8 cellular contexts compared by ENCODE assay signal in genomic region chr16:3046506-3047386, GRCh38. TPM values are rescaled to one million over a fixed set of nuclear protein-coding genes. Genes with fewer than 3 reads are reported as not detected.
DNase-seq lines count a peak whose midpoint lies in the region; ATAC-seq and TF ChIP-seq lines count a peak whose summit lies in the region.

Gene MMP25, plus strand, starts transcription at chr16:3046561. Its CDS starts 357 bp downstream, at chr16:3046918.

- no peaks in the 10 kb centered on the region for H3K9me3 Mint-ChIP-seq in Calu3 (ENCODE audit: low read depth, unreplicated experiment)

- H2AFZ ChIP-seq in osteoblast (ENCODE audit: low read length): no peak within 1 kb of the TSS

- H3K4me3 ChIP-seq in RWPE2 (ENCODE audit: severe bottlenecking) (peak within 1 kb of the TSS; percentile 34), esophagus squamous epithelium (peak within 1 kb of the TSS; percentile 20 to 60 (median 46)), osteoblast (ENCODE audit: insufficient read depth, low read length) (peak within 1 kb of the TSS; percentile 51)

- H4K20me1 ChIP-seq in osteoblast (ENCODE audit: insufficient read depth, low read length): no peaks in the 10 kb centered on the region

- no peaks in the 10 kb centered on the region for H3K79me2 ChIP-seq in osteoblast (ENCODE audit: insufficient read depth, low read length)

- no peak for TF ChIP-seq POLR2A in esophagus squamous epithelium (IDR thresholded peaks at IDR 0.05)

- peaks cover 9% of the 10 kb centered on the region for H3K36me3 Mint-ChIP-seq in Calu3 (ENCODE audit: insufficient read depth, unreplicated experiment)

- no peak within 1 kb of the TSS for H3K27ac ChIP-seq in RWPE2 (ENCODE audit: poor library complexity, severe bottlenecking)
- H3K27ac ChIP-seq in esophagus squamous epithelium: peak within 1 kb of the TSS in 1 of 4 donors; percentile 23
- H3K27ac ChIP-seq in osteoblast (ENCODE audit: low read depth, low read length): no peak within 1 kb of the TSS

- no peak within 1 kb of the TSS for H3K27ac Mint-ChIP-seq in Calu3 (ENCODE audit: unreplicated experiment)

- H3K4me3 Mint-ChIP-seq in Calu3 (ENCODE audit: low read depth, unreplicated experiment): peak within 1 kb of the TSS; percentile 63

- H3K4me1 Mint-ChIP-seq in Calu3 (ENCODE audit: low read depth, unreplicated experiment): no peaks in the 10 kb centered on the region

- 3% methylated on average over 5 of the region's 75 CpGs; no CpG with 5 or more reads in 1 of the 2 donors for WGBS in esophagus squamous epithelium, 2 donors

- peak within 1 kb of the TSS; percentile 71 for H3K4me2 ChIP-seq in osteoblast (ENCODE audit: insufficient read depth, low read length)

- H3K9me3 ChIP-seq in RWPE2 (ENCODE audit: severe bottlenecking) (no peaks in the 10 kb centered on the region), esophagus squamous epithelium (no peaks in the 10 kb centered on the region), osteoblast (ENCODE audit: low read depth, low read length) (no peaks in the 10 kb centered on the region)

- ATAC-seq in RWPE2 (ENCODE audit: low read depth) (peak; percentile 20), GM21381 (IDR thresholded peaks at IDR 0.05; ENCODE audit: unreplicated experiment) (no peak)

- H3K27me3 ChIP-seq in RWPE2 (ENCODE audit: insufficient read depth, poor library complexity, severe bottlenecking): peaks cover 40% of the 10 kb centered on the region
- peaks cover 8 to 100% (median 19%) of the 10 kb centered on the region in 4 donors for H3K27me3 ChIP-seq in esophagus squamous epithelium
- peaks cover 70% of the 10 kb centered on the region for H3K27me3 ChIP-seq in osteoblast (ENCODE audit: insufficient read depth, low read length)

- no peaks in the 10 kb centered on the region for H3K4me1 ChIP-seq in RWPE2 (ENCODE audit: insufficient read depth, poor library complexity, severe bottlenecking)
- peaks cover 17 to 25% (median 21%) of the 10 kb centered on the region in 3 donors for H3K4me1 ChIP-seq in esophagus squamous epithelium
- no peaks in the 10 kb centered on the region for H3K4me1 ChIP-seq in osteoblast (ENCODE audit: insufficient read depth, low read length)

- CTCF ChIA-PET in Calu3 (lab: Charles Lee): interaction anchor here (1.3 to 1.4 kb wide), 2 partner anchors 12 to 15 kb away, joined by 3 to 8 read pairs; no protein-coding TSS in a partner anchor

- no TSS peak for BruUV-seq in Calu3 (replicated peaks; lab: Mats Ljungman, UMichigan)

- no peak for DNase-seq in Calu3
- DNase-seq in RWPE2 (ENCODE audit: low spot score): no peak
- no peak for DNase-seq in esophagus squamous epithelium (lab: John Stamatoyannopoulos, UW)
- DNase-seq in osteoblast (ENCODE audit: insufficient read length, low spot score, missing footprints): peak; percentile 91
- no peak for DNase-seq in kidney glomerular epithelial cell (lab: John Stamatoyannopoulos, UW)
- DNase-seq in NCI-H1092 treated with DMSO at 0.1 percent for 48 hours (lab: John Stamatoyannopoulos, UW): no peak
- DNase-seq in NCI-H1694 treated with DMSO at 0.1 percent for 48 hours (lab: John Stamatoyannopoulos, UW): no peak

- TF ChIP-seq CTCF in Calu3 (IDR thresholded peaks at IDR 0.05; ENCODE audit: unreplicated experiment) (no peak), RWPE2 (IDR thresholded peaks at IDR 0.05; ENCODE audit: poor library complexity, severe bottlenecking) (no peak), esophagus squamous epithelium (IDR thresholded peaks at IDR 0.05) (no peak), osteoblast (IDR thresholded peaks at IDR 0.05; ENCODE audit: extremely low read depth, low read depth, low read length) (no peak)

- peaks cover 78% of the 10 kb centered on the region for H3K27me3 Mint-ChIP-seq in Calu3 (ENCODE audit: unreplicated experiment)

- H3K36me3 ChIP-seq in RWPE2 (ENCODE audit: low read depth) (no peaks in the 10 kb centered on the region), esophagus squamous epithelium (no peaks in the 10 kb centered on the region), osteoblast (ENCODE audit: insufficient read depth, low read length) (no peaks in the 10 kb centered on the region)

- intact Hi-C loops in Calu3 (cut with micrococcal nuclease; ENCODE audit: unreplicated experiment) (no loop called here), esophagus squamous epithelium (cut with DNase I) (no loop called here)

RNA-seq across cellular contexts. Expression of gene MMP25, which starts in this region (rescaled TPM):
- total RNA-seq in Calu3 (2022) (0.27 and 0.31 TPM in 2 replicates), esophagus squamous epithelium (1 to 10 TPM in 1 of 4 donors, under 1 TPM in 3; 0.19 to 1.4 (median 0.61) TPM), osteoblast (under 0.01 TPM in 1 of 2 replicates, not detected in the other)

Comparison
In these comparisons a context has a peak if more than half of its experiments do, and no peak if none do; other contexts are left out.
1. Peak in DNase-seq, H3K4me3 ChIP-seq and H3K4me2 ChIP-seq in osteoblast; RNA of the gene not detected or under 1 TPM.